In the genomic region with DNA sequence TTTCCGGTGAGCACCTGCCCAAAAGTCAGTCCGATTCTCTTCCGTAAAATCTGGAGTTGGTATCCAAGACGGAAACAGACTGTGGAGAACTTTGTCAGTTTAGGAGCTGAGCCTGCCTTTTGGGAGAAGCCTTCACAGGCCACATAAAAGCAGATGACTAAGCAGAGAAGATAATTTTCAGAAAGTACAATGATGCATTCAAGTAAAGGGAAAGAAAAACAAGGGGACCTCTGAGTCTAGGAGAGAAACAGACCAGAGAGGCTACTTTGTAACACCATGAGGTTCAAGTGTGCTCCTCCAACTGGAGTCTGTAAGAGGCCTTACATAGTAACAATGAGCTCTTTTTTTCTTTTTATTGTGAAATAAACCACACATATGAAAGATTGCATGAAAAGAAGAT, we compare ENCODE assay signal across 23 cellular contexts. TPM values are rescaled to one million over a fixed set of nuclear protein-coding genes. Genes with fewer than 3 reads are reported as not detected.
"Had no signal": no experiment of that assay in that cellular context is flagged by ENCODE, and none has a peak within 500 bp of the region (broad histone marks: within the 10 kb centered on the region; RNA-seq: fewer than 3 reads in every experiment).

No MANE protein-coding gene starts in this region.

- H3K9me3 Mint-ChIP-seq: activated CD4-positive, alpha-beta T cell treated with anti-CD3 and anti-CD28 coated beads, Interleukin-2, amount 10 ng/mL, durations not matched to agents 7 days and 5 days; activated naive CD4-positive, alpha-beta T cell treated with anti-CD3 and anti-CD28 coated beads, Interleukin-2, amount 50 U/mL, for 72 hours; activated T-helper 1 cell treated with anti-CD3 and anti-CD28 coated beads, Interleukin-12 subunit alpha, Interleukin-12 subunit beta, Interleukin-2, Interleukin-4 antibody, amounts not matched to agents 30 ng/mL and 10 ng/mL and 1 ng/mL, durations not matched to agents 14 hours and 24 hours and 36 hours; central memory CD8-positive, alpha-beta T cell; naive thymus-derived CD4-positive, alpha-beta T cell; neural progenitor cell; stimulated activated naive B cell treated with anti-CD40 and anti-IgM and Interleukin-4, amounts not matched to agents 10 μg/mL and 1 μg/mL and 100 μg/mL, for 72 hours had no signal

- H3K27ac Mint-ChIP-seq: activated CD4-positive, alpha-beta T cell treated with anti-CD3 and anti-CD28 coated beads, Interleukin-2, amount 10 ng/mL, durations not matched to agents 7 days and 5 days; activated CD8-positive, alpha-beta T cell treated with anti-CD3 and anti-CD28 coated beads, Interleukin-2, amount 10 ng/mL, durations not matched to agents 7 days and 5 days; activated naive CD4-positive, alpha-beta T cell treated with anti-CD3 and anti-CD28 coated beads, Interleukin-2, amount 50 U/mL, for 72 hours; activated T-helper 1 cell treated with anti-CD3 and anti-CD28 coated beads, Interleukin-12 subunit alpha, Interleukin-12 subunit beta, Interleukin-2, Interleukin-4 antibody, amounts not matched to agents 30 ng/mL and 10 ng/mL and 1 ng/mL, durations not matched to agents 14 hours and 24 hours and 36 hours; neural progenitor cell; stimulated activated naive B cell treated with anti-CD40 and anti-IgM and Interleukin-4, amounts not matched to agents 10 μg/mL and 1 μg/mL and 100 μg/mL, for 72 hours had no signal

- H3K9me3 ChIP-seq: ascending aorta, esophagus squamous epithelium, lower lobe of right lung, right lobe of liver, thoracic aorta, upper lobe of left lung had no signal

- H2AFZ ChIP-seq: neural progenitor cell had no signal

- H3K27me3 ChIP-seq: ascending aorta, esophagus squamous epithelium, neural progenitor cell, right lobe of liver, upper lobe of left lung had no signal

- H3K27ac ChIP-seq: ascending aorta, esophagus squamous epithelium, lower lobe of right lung, neural progenitor cell, right lobe of liver, thoracic aorta, upper lobe of left lung, VCaP had no signal

- H3K4me3 Mint-ChIP-seq: activated CD4-positive, alpha-beta T cell treated with anti-CD3 and anti-CD28 coated beads, Interleukin-2, amount 10 ng/mL, durations not matched to agents 7 days and 5 days; activated CD8-positive, alpha-beta T cell treated with anti-CD3 and anti-CD28 coated beads, Interleukin-2, amount 10 ng/mL, durations not matched to agents 7 days and 5 days; activated T-helper 1 cell treated with anti-CD3 and anti-CD28 coated beads, Interleukin-12 subunit alpha, Interleukin-12 subunit beta, Interleukin-2, Interleukin-4 antibody, amounts not matched to agents 30 ng/mL and 10 ng/mL and 1 ng/mL, durations not matched to agents 14 hours and 24 hours and 36 hours; central memory CD8-positive, alpha-beta T cell; naive thymus-derived CD4-positive, alpha-beta T cell; neural progenitor cell; stimulated activated naive B cell treated with anti-CD40 and anti-IgM and Interleukin-4, amounts not matched to agents 10 μg/mL and 1 μg/mL and 100 μg/mL, for 72 hours had no signal

- H3K36me3 ChIP-seq: neural progenitor cell, right lobe of liver, thoracic aorta had no signal

- H3K4me2 ChIP-seq: neural progenitor cell had no signal

- H3K4me3 ChIP-seq: ascending aorta, esophagus squamous epithelium, lower lobe of right lung, neural progenitor cell, right lobe of liver, thoracic aorta, upper lobe of left lung had no signal

- H3K27me3 Mint-ChIP-seq: activated CD4-positive, alpha-beta T cell treated with anti-CD3 and anti-CD28 coated beads, Interleukin-2, amount 10 ng/mL, durations not matched to agents 7 days and 5 days; central memory CD8-positive, alpha-beta T cell; naive thymus-derived CD4-positive, alpha-beta T cell; stimulated activated naive B cell treated with anti-CD40 and anti-IgM and Interleukin-4, amounts not matched to agents 10 μg/mL and 1 μg/mL and 100 μg/mL, for 72 hours had no signal

- H3K4me1 Mint-ChIP-seq: central memory CD8-positive, alpha-beta T cell had no signal

- H3K4me1 ChIP-seq: ascending aorta, esophagus squamous epithelium, lower lobe of right lung, neural progenitor cell, upper lobe of left lung had no signal

- H3K9ac ChIP-seq: neural progenitor cell had no signal

- ATAC-seq: activated CD8-positive, alpha-beta T cell treated with anti-CD3 and anti-CD28 coated beads, Interleukin-2, amount 10 ng/mL, durations not matched to agents 7 days and 5 days; activated naive CD4-positive, alpha-beta T cell treated with anti-CD3 and anti-CD28 coated beads, Interleukin-2, amount 50 U/mL, for 72 hours; left lobe of liver; lower lobe of right lung; naive thymus-derived CD4-positive, alpha-beta T cell; right lobe of liver; stimulated activated naive B cell treated with anti-CD40 and anti-IgM and Interleukin-4, amounts not matched to agents 10 μg/mL and 1 μg/mL and 100 μg/mL, for 72 hours had no signal

- H3K36me3 Mint-ChIP-seq: activated naive CD4-positive, alpha-beta T cell treated with anti-CD3 and anti-CD28 coated beads, Interleukin-2, amount 50 U/mL, for 72 hours had no signal

- DNase-seq: activated CD4-positive, alpha-beta T cell treated with anti-CD3 and anti-CD28 coated beads, Interleukin-2, amount 10 ng/mL, durations not matched to agents 7 days and 5 days; activated CD4-positive, CD25-positive, alpha-beta regulatory T cell treated with anti-CD3 and anti-CD28 coated beads, Interleukin-2, amount 50 U/mL, for 72 hours; activated CD8-positive, alpha-beta T cell treated with anti-CD3 and anti-CD28 coated beads, Interleukin-2, amount 10 ng/mL, durations not matched to agents 7 days and 5 days; activated gamma-delta T cell; effector memory CD4-positive, alpha-beta T cell; esophagus squamous epithelium; lower lobe of right lung; naive thymus-derived CD4-positive, alpha-beta T cell; posterior cingulate gyrus; right lobe of liver; stimulated activated CD4-positive, alpha-beta T cell treated with anti-CD3 and anti-CD28 coated beads, Interleukin-2, amount 100 ng/mL, for 48 hours; stimulated activated CD8-positive, alpha-beta memory T cell treated with anti-CD3 and anti-CD28 coated beads, Interleukin-4, amount 100 ng/mL, for 48 hours; stimulated activated naive B cell treated with anti-CD40 and anti-IgM and Interleukin-4, amounts not matched to agents 10 μg/mL and 1 μg/mL and 100 μg/mL, for 72 hours; upper lobe of left lung had no signal

- FAIRE-seq: colon had no signal

RNA-seq across cellular contexts. Expression of gene SAMD15, which starts 21.4 kb away (rescaled TPM):
- total RNA-seq: ascending aorta had no signal
